ENCODE assay signal across 19 cellular contexts in genomic region chr4:147709999-147710398, GRCh38. TPM values are rescaled to one million over a fixed set of nuclear protein-coding genes. Genes with fewer than 3 reads are reported as not detected.
A peak's percentile ranks its signal among the peaks of the same experiment; 100 is the strongest.
DNase-seq lines count a peak whose midpoint lies in the region; ATAC-seq and TF ChIP-seq lines count a peak whose summit lies in the region.
"Had no signal": no experiment of that assay in that cellular context is flagged by ENCODE, and none has a peak within 500 bp of the region (broad histone marks: within the 10 kb centered on the region; RNA-seq: fewer than 3 reads in every experiment).

No MANE protein-coding gene starts in this region.

- DNase-seq in HT1080 (ENCODE audit: low read depth), result peak; percentile 92
- DNase-seq in RKO (ENCODE audit: low spot score), result peak; percentile 68
- DNase-seq in choroid plexus epithelial cell (ENCODE audit: low read depth), result peak; percentile 17
- peak; percentile 18 for DNase-seq in renal cortical epithelial cell (ENCODE audit: low read depth)
- DNase-seq in Ammon's horn (ENCODE audit: low spot score), result no peak
- DNase-seq in gastrocnemius medialis, result no peak
- DNase-seq: activated CD4-positive, alpha-beta T cell treated with anti-CD3 and anti-CD28 coated beads, Interleukin-2, amount 50 U/mL, for 1 hour; activated naive CD8-positive, alpha-beta T cell treated with anti-CD3 and anti-CD28 coated beads for 36 hours; cerebellar nuclear complex; naive thymus-derived CD8-positive, alpha-beta T cell; NCI-H1436 treated with DMSO at 0.1 percent for 48 hours; NCI-H345; posterior cingulate gyrus; thyroid gland had no signal

- in situ Hi-C loops in gastrocnemius medialis (cut with MboI; ENCODE audit: low sequenced_read_pairs in 4 of 4), result loop anchor here in 3 of 4 donors (5.0 kb wide), 1 partner anchor 157 kb away; no protein-coding TSS in a partner anchor

- no peak overlapping the region for H3K4me3 ChIP-seq in choroid plexus epithelial cell (ENCODE audit: low read depth, low read length)
- H3K4me3 ChIP-seq in gastrocnemius medialis, result no peak overlapping the region
- H3K4me3 ChIP-seq: lung, SK-N-MC, smooth muscle cell, thyroid gland had no signal

- no peaks in the 10 kb centered on the region for H3K36me3 ChIP-seq in gastrocnemius medialis
- H3K36me3 ChIP-seq: thyroid gland had no signal

- ATAC-seq in GM21723 (IDR thresholded peaks at IDR 0.05; ENCODE audit: unreplicated experiment), result no peak
- ATAC-seq in gastrocnemius medialis, result no peak
- ATAC-seq: naive thymus-derived CD8-positive, alpha-beta T cell had no signal

- intact Hi-C loops in gastrocnemius medialis (cut with DNase I; ENCODE audit: low total_unique reads), result loop anchor here (2.0 kb wide), 1 partner anchor 23 kb away; the partner anchor contains the start of gene ARHGAP10

- no peak for TF ChIP-seq POLR2A in gastrocnemius medialis (IDR thresholded peaks at IDR 0.05)

- H3K27me3 ChIP-seq in gastrocnemius medialis, result no peaks in the 10 kb centered on the region
- H3K27me3 ChIP-seq: thyroid gland had no signal

- H3K9me3 ChIP-seq in gastrocnemius medialis, result no peaks in the 10 kb centered on the region
- H3K9me3 ChIP-seq: thyroid gland had no signal

- no peaks in the 10 kb centered on the region for H3K4me1 ChIP-seq in gastrocnemius medialis
- H3K4me1 ChIP-seq: thyroid gland had no signal

- H3K27ac ChIP-seq in gastrocnemius medialis, result no peak overlapping the region
- H3K27ac ChIP-seq: C4-2B, SK-N-MC, thyroid gland had no signal

- TF ChIP-seq CTCF in choroid plexus epithelial cell (conservative IDR thresholded peaks at IDR 0.05; ENCODE audit: low read depth, low read length) (no peak), gastrocnemius medialis (IDR thresholded peaks at IDR 0.05 in 4 of 5, conservative IDR thresholded peaks at IDR 0.05 in 1 of 5) (no peak)

RNA-seq across cellular contexts. Expression of gene ARHGAP10, which starts 21.9 kb away (rescaled TPM):
- total RNA-seq in HT1080 (2014; rRNA removed; shearing (Covaris generic)), result 19.1 and 20.7 TPM in 2 replicates
- 14.9 and 16.1 TPM in 2 replicates for polyA plus RNA-seq in HT1080 (2015; cell fraction: cytosol; rRNA removed)
- 14.9 and 16.2 TPM in 2 replicates for polyA plus RNA-seq in HT1080 (2015; cell fraction: nucleus; rRNA removed)
- total RNA-seq in renal cortical epithelial cell, result 17.5 and 18.3 TPM in 2 replicates
- 10 to 100 TPM; 22.1 to 34.6 (median 28.0) TPM for total RNA-seq in gastrocnemius medialis

RNA-seq across cellular contexts. Expression of gene PRMT9, which starts 26.0 kb away (rescaled TPM):
- total RNA-seq in HT1080 (2014; rRNA removed; shearing (Covaris generic)), result 8.1 and 9.0 TPM in 2 replicates
- polyA plus RNA-seq in HT1080 (2015; cell fraction: cytosol; rRNA removed), result 5.1 and 5.2 TPM in 2 replicates
- 11.7 and 13.6 TPM in 2 replicates for polyA plus RNA-seq in HT1080 (2015; cell fraction: nucleus; rRNA removed)
- total RNA-seq in renal cortical epithelial cell (13.0 and 15.2 TPM in 2 replicates), gastrocnemius medialis (1 to 10 TPM; 5.2 to 9.1 (median 5.5) TPM)

Comparison
In these comparisons a context has a peak if more than half of its experiments do, and no peak if none do; other contexts are left out.
1. DNase-seq: peak in HT1080 (single experiment), RKO (single experiment), choroid plexus epithelial cell (single experiment) and renal cortical epithelial cell (single experiment); none in Ammon's horn (single experiment) and gastrocnemius medialis (0 of 2).